In the genomic region with DNA sequence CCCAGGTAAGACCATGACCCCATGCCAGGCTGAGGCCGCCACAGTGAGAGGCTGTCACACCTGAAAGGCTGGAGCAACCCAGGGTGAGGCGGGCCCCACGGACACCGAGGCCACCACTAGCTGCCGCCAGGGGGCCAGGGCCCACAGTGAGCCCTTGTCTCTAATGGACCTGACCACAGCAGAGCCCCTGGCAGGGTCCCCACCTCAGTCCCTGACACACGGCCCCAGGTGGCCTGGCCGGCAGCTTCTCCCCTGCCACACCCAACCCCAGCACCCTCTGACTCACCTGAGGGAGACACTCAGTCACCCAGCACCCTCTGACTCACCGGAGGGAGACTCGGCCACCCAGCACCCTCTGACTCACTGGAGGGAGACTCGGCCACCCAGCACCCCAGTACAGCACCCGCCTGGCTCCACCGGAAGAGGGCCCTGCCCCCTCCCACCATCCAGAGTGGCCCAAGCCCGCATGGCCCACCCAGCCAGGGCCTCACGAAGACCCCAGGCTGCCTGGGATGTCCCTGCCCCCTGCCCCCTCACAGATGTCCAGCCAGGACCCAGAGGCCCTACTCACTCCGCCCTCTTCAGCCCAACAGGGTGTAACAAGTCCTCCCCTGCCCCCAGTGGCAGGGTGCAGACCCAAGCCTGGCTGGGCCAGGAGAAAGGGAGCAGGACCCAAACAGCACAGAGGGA, we compare ENCODE assay signal across 1 cellular context.
TF ChIP-seq lines count a peak whose summit lies in the region.

No MANE protein-coding gene starts in this region.

TF ChIP-seq in A549, 52 proteins besides CTCF, POLR2A, EP300 and RAD21 (continued from another document):
- TF ChIP-seq, protein P1, sequence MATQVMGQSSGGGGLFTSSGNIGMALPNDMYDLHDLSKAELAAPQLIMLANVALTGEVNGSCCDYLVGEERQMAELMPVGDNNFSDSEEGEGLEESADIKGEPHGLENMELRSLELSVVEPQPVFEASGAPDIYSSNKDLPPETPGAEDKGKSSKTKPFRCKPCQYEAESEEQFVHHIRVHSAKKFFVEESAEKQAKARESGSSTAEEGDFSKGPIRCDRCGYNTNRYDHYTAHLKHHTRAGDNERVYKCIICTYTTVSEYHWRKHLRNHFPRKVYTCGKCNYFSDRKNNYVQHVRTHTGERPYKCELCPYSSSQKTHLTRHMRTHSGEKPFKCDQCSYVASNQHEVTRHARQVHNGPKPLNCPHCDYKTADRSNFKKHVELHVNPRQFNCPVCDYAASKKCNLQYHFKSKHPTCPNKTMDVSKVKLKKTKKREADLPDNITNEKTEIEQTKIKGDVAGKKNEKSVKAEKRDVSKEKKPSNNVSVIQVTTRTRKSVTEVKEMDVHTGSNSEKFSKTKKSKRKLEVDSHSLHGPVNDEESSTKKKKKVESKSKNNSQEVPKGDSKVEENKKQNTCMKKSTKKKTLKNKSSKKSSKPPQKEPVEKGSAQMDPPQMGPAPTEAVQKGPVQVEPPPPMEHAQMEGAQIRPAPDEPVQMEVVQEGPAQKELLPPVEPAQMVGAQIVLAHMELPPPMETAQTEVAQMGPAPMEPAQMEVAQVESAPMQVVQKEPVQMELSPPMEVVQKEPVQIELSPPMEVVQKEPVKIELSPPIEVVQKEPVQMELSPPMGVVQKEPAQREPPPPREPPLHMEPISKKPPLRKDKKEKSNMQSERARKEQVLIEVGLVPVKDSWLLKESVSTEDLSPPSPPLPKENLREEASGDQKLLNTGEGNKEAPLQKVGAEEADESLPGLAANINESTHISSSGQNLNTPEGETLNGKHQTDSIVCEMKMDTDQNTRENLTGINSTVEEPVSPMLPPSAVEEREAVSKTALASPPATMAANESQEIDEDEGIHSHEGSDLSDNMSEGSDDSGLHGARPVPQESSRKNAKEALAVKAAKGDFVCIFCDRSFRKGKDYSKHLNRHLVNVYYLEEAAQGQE (IDR thresholded peaks at IDR 0.05) = no peak
- TF ChIP-seq HOXA7 (CRISPR knock-in tag; IDR thresholded peaks at IDR 0.05) = no peak
- TF ChIP-seq PHF8 (IDR thresholded peaks at IDR 0.05; ENCODE audit: borderline replicate concordance, low read depth) = no peak
- TF ChIP-seq, protein P2, sequence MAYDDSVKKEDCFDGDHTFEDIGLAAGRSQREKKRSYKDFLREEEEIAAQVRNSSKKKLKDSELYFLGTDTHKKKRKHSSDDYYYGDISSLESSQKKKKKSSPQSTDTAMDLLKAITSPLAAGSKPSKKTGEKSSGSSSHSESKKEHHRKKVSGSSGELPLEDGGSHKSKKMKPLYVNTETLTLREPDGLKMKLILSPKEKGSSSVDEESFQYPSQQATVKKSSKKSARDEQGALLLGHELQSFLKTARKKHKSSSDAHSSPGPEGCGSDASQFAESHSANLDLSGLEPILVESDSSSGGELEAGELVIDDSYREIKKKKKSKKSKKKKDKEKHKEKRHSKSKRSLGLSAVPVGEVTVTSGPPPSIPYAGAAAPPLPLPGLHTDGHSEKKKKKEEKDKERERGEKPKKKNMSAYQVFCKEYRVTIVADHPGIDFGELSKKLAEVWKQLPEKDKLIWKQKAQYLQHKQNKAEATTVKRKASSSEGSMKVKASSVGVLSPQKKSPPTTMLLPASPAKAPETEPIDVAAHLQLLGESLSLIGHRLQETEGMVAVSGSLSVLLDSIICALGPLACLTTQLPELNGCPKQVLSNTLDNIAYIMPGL (CRISPR knock-in tag; IDR thresholded peaks at IDR 0.05; ENCODE audit: borderline replicate concordance) = no peak
- TF ChIP-seq RARB (CRISPR knock-in tag; IDR thresholded peaks at IDR 0.05) = no peak
- TF ChIP-seq FOXS1 (CRISPR knock-in tag; IDR thresholded peaks at IDR 0.05) = no peak
- no peak for TF ChIP-seq NFE2L2 (conservative IDR thresholded peaks at IDR 0.05; ENCODE audit: low read length)
- TF ChIP-seq, protein P3, sequence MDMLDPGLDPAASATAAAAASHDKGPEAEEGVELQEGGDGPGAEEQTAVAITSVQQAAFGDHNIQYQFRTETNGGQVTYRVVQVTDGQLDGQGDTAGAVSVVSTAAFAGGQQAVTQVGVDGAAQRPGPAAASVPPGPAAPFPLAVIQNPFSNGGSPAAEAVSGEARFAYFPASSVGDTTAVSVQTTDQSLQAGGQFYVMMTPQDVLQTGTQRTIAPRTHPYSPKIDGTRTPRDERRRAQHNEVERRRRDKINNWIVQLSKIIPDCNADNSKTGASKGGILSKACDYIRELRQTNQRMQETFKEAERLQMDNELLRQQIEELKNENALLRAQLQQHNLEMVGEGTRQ (IDR thresholded peaks at IDR 0.05) = no peak
- TF ChIP-seq MYC (IDR thresholded peaks at IDR 0.05; ENCODE audit: borderline replicate concordance, low read length) = no peak
- TF ChIP-seq KDM1A (IDR thresholded peaks at IDR 0.05; ENCODE audit: low read depth) = no peak
- TF ChIP-seq FOSB (CRISPR knock-in tag; IDR thresholded peaks at IDR 0.05) = no peak
- TF ChIP-seq JUNB (IDR thresholded peaks at IDR 0.05) = peak; percentile 77
- TF ChIP-seq CEBPB (IDR thresholded peaks at IDR 0.05) = no peak
- TF ChIP-seq POLR2AphosphoS2 (conservative IDR thresholded peaks at IDR 0.05; ENCODE audit: low read length) = no peak
- peak; percentile 37; the same call in 1 of the 2 replicates for TF ChIP-seq GATA3 (IDR thresholded peaks at IDR 0.05; ENCODE audit: borderline replicate concordance)
- TF ChIP-seq, protein P4, sequence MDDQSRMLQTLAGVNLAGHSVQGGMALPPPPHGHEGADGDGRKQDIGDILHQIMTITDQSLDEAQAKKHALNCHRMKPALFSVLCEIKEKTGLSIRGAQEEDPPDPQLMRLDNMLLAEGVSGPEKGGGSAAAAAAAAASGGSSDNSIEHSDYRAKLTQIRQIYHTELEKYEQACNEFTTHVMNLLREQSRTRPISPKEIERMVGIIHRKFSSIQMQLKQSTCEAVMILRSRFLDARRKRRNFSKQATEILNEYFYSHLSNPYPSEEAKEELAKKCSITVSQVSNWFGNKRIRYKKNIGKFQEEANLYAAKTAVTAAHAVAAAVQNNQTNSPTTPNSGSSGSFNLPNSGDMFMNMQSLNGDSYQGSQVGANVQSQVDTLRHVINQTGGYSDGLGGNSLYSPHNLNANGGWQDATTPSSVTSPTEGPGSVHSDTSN (IDR thresholded peaks at IDR 0.05) = no peak
- TF ChIP-seq ZNF302 (CRISPR knock-in tag; IDR thresholded peaks at IDR 0.05) = no peak
- TF ChIP-seq, protein P5, sequence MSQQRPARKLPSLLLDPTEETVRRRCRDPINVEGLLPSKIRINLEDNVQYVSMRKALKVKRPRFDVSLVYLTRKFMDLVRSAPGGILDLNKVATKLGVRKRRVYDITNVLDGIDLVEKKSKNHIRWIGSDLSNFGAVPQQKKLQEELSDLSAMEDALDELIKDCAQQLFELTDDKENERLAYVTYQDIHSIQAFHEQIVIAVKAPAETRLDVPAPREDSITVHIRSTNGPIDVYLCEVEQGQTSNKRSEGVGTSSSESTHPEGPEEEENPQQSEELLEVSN (IDR thresholded peaks at IDR 0.05; ENCODE audit: borderline replicate concordance, low read depth) = no peak
- no peak for TF ChIP-seq CHD2 (IDR thresholded peaks at IDR 0.05; ENCODE audit: low read length, partially characterized antibody)
- peak; percentile 42 to 58; a peak in 2 of 5 replicates for TF ChIP-seq JUN (IDR thresholded peaks at IDR 0.05)
- TF ChIP-seq FOSL2 (IDR thresholded peaks at IDR 0.05) = peak; percentile 87
- peak; percentile 99 for TF ChIP-seq FOSL2 (CRISPR knock-in tag; IDR thresholded peaks at IDR 0.05)
- TF ChIP-seq, protein P6, sequence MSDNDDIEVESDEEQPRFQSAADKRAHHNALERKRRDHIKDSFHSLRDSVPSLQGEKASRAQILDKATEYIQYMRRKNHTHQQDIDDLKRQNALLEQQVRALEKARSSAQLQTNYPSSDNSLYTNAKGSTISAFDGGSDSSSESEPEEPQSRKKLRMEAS (IDR thresholded peaks at IDR 0.05) = peak; percentile 59; the same call in 1 of the 2 replicates
- TF ChIP-seq KDM5A (IDR thresholded peaks at IDR 0.05) = no peak
- TF ChIP-seq CHD4 (IDR thresholded peaks at IDR 0.05; ENCODE audit: borderline replicate concordance) = no peak
- TF ChIP-seq CBX2 (IDR thresholded peaks at IDR 0.05; ENCODE audit: borderline replicate concordance, low read depth) = no peak
- TF ChIP-seq SMC3 (IDR thresholded peaks at IDR 0.05) = 0 out of 3 replicates have a peak, but pooled peaks have one; percentile 9
- TF ChIP-seq, protein P7, sequence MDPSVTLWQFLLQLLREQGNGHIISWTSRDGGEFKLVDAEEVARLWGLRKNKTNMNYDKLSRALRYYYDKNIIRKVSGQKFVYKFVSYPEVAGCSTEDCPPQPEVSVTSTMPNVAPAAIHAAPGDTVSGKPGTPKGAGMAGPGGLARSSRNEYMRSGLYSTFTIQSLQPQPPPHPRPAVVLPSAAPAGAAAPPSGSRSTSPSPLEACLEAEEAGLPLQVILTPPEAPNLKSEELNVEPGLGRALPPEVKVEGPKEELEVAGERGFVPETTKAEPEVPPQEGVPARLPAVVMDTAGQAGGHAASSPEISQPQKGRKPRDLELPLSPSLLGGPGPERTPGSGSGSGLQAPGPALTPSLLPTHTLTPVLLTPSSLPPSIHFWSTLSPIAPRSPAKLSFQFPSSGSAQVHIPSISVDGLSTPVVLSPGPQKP (IDR thresholded peaks at IDR 0.05; ENCODE audit: low read depth, low read length) = no peak
- TF ChIP-seq EHMT2 (IDR thresholded peaks at IDR 0.05; ENCODE audit: low read depth) = no peak
